ENCODE assay signal across 18 cellular contexts in the genomic region with DNA sequence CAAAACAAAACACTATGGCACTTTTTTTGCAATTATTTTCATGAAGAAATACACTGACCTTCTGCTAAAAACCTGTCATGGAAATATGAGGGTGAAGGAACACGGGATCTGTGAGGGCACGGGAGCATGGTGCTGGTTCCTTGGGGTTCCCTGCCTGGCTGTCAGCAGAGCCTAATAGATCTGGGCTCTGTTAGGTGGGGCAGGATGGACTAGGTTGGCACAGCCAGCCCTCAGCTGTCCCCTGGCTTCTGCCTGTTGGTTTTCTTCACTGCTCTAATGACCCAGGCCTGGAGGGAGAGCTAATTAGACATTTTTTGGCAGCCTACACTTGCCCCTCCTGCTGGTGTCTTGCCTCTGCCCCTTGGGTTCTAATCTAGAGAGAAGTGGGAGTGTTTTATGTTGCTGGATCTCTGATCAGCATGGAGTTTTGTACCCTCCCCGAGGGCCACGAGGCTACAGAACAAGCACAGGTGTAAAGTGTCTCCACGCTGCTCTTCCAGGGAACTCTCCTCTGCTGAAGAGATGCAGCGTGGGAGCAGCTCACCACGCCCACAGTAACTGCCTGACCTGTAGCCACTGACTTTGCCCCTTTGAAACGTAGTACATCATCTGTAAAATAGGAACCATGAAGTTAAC.
DNase-seq lines count a peak whose midpoint lies in the region; FAIRE-seq and TF ChIP-seq lines count a peak whose summit lies in the region.
"Had no signal": no experiment of that assay in that cellular context is flagged by ENCODE, and none has a peak within 500 bp of the region (broad histone marks: within the 10 kb centered on the region; RNA-seq: fewer than 3 reads in every experiment).

No MANE protein-coding gene starts in this region.

- H3K14ac ChIP-seq in H1 (ENCODE audit: insufficient read length): no peak overlapping the region

- CTCF ChIA-PET in H1 (lab: Charles Lee; ENCODE audit: partially characterized antibody): interaction anchor here (0.8 kb wide), 1 partner anchor 103 kb away, joined by 3 read pairs; no protein-coding TSS in a partner anchor

- no peak overlapping the region for H3K23ac ChIP-seq in H1 (ENCODE audit: insufficient read length)

- H3K27me3 ChIP-seq in H1 (replicated peaks in 1 of 4; ENCODE audit: control insufficient read depth in 3 of 4, extremely low read depth in 1 of 4, insufficient read depth in 3 of 4, low read length in 3 of 4) (no peaks in the 10 kb centered on the region), vagina (no peaks in the 10 kb centered on the region), spleen (replicated peaks in 1 of 7) (no peaks in the 10 kb centered on the region)

- H2AK5ac ChIP-seq in H1 (ENCODE audit: low read depth, low read length): no peak overlapping the region

- FAIRE-seq in H1 (lab: Jason Lieb, UNC): no peak
- FAIRE-seq: islet of Langerhans had no signal

- 84% methylated on average over 8 of the region's 8 CpGs; no CpG with 5 or more reads in 1 of the 2 experiments for WGBS in H1 (ENCODE audit: extremely low coverage in 1 of 2, insufficient coverage in 1 of 2, insufficient read length in 1 of 2, insufficient replicate concordance in 2 of 2, low coverage in 1 of 2, low lambda C conversion rate in 2 of 2, missing lambda C conversion rate in 1 of 2), 2 experiments
- 77 to 84% (median 83%) methylated on average over 8 of the region's 8 CpGs for WGBS in spleen, 5 donors

- in situ Hi-C loops in KBM-7 (cut with MboI; ENCODE audit: low pct_unique_long_range_greater_than_20kb, low sequenced_read_pairs): no loop called here

- H4K91ac ChIP-seq in H1 (replicated peaks; ENCODE audit: insufficient read length, low read length): no peak overlapping the region

- H3K27ac ChIP-seq in H1 (ENCODE audit: low read depth, low read length): no peak overlapping the region
- peak overlapping the region; percentile 80 for H3K27ac ChIP-seq in vagina
- H3K27ac ChIP-seq in spleen: no peak overlapping the region

- no peak overlapping the region for H2BK20ac ChIP-seq in H1 (ENCODE audit: low read length)

- DNase-seq in NCI-H2171 treated with DMSO at 0.1 percent for 48 hours (lab: John Stamatoyannopoulos, UW): peak; percentile 11
- no peak for DNase-seq in NCI-H2171 (lab: John Stamatoyannopoulos, UW)
- no peak for DNase-seq in H1 (ENCODE audit: low read depth in 1 of 2, low spot score in 2 of 2)
- peak; percentile 58 for DNase-seq in myocyte (ENCODE audit: low read depth)
- DNase-seq in vagina (ENCODE audit: extremely low spot score in 2 of 2): no peak
- DNase-seq in stimulated activated CD4-positive, alpha-beta T cell treated with anti-CD3 and anti-CD28 coated beads, Interleukin-2, amount 100 ng/mL, for 24 hours: no peak
- no peak for DNase-seq in spleen
- DNase-seq in KBM-7: no peak
- DNase-seq: ACHN; CD8-positive, alpha-beta T cell; effector CD4-positive, alpha-beta T cell; foreskin melanocyte; Kasumi-1; NCI-H187; SHP77 treated with DMSO at 0.1 percent for 48 hours; stimulated activated CD4-positive, alpha-beta T cell treated with anti-CD3 and anti-CD28 coated beads, Interleukin-4, amount 100 ng/mL, for 24 hours had no signal

- no peaks in the 10 kb centered on the region for H3K79me1 ChIP-seq in H1 (ENCODE audit: low read depth, low read length)

- no peak overlapping the region for H2BK5ac ChIP-seq in H1 (ENCODE audit: low read depth, low read length)

- H3K9me3 ChIP-seq in H1 (ENCODE audit: insufficient read depth in 2 of 2, low read depth in 1 of 2, low read length in 1 of 2) (no peaks in the 10 kb centered on the region), vagina (no peaks in the 10 kb centered on the region), spleen (no peaks in the 10 kb centered on the region)

- no peaks in the 10 kb centered on the region for H3K23me2 ChIP-seq in H1 (ENCODE audit: low read depth, low read length)

- no peak overlapping the region for H2AFZ ChIP-seq in H1 (ENCODE audit: low read length)
- H2AFZ ChIP-seq: GM23338 had no signal

- no peak overlapping the region for H3K4me2 ChIP-seq in H1 (ENCODE audit: insufficient read depth in 1 of 2, low read depth in 2 of 2, low read length in 2 of 2)
- H3K4me2 ChIP-seq: GM23338 had no signal

- no peak overlapping the region for H3K4ac ChIP-seq in H1 (replicated peaks; ENCODE audit: insufficient read length, low read depth, low read length)

- POLR2A ChIA-PET in H1 (lab: Charles Lee; ENCODE audit: partially characterized antibody): no interaction called here

- H2BK12ac ChIP-seq in H1 (ENCODE audit: low read depth, low read length): no peak overlapping the region

- no peaks in the 10 kb centered on the region for H3K79me2 ChIP-seq in H1 (ENCODE audit: control insufficient read depth in 1 of 2, insufficient read depth in 2 of 2, low read length in 2 of 2)

- no peak overlapping the region for H3K18ac ChIP-seq in H1 (ENCODE audit: extremely low read depth, low read length)

- no peaks in the 10 kb centered on the region for H3K4me1 ChIP-seq in H1 (replicated peaks in 1 of 4; ENCODE audit: control insufficient read depth in 3 of 4, insufficient read depth in 4 of 4, low read length in 3 of 4)
- H3K4me1 ChIP-seq in vagina: peaks cover 10% of the 10 kb centered on the region
- peaks cover 0 to 7% (median 0%) of the 10 kb centered on the region in 6 donors for H3K4me1 ChIP-seq in spleen

- H2BK15ac ChIP-seq in H1 (ENCODE audit: low read length): no peak overlapping the region

- H3K4me3 ChIP-seq in H1 (ENCODE audit: extremely low read depth in 1 of 4, insufficient read depth in 2 of 4, low read depth in 3 of 4, low read length in 4 of 4): no peak overlapping the region
- H3K4me3 ChIP-seq in vagina: no peak overlapping the region
- H3K4me3 ChIP-seq in spleen: no peak overlapping the region
- H3K4me3 ChIP-seq: GM23338 had no signal

- intact Hi-C loops in vagina (cut with DNase I): loop anchor here (10.0 kb wide), 2 partner anchors 98 to 142 kb away; no protein-coding TSS in a partner anchor
- intact Hi-C loops in spleen (cut with DNase I; ENCODE audit: low total_unique reads): no loop called here

- H3K36me3 ChIP-seq in H1 (ENCODE audit: control insufficient read depth in 2 of 4, insufficient read depth in 4 of 4, low read length in 3 of 4): no peaks in the 10 kb centered on the region; a peak in 1 of 8 replicates
- no peaks in the 10 kb centered on the region for H3K36me3 ChIP-seq in vagina
- no peaks in the 10 kb centered on the region for H3K36me3 ChIP-seq in spleen

- H4K20me1 ChIP-seq in H1 (replicated peaks in 1 of 2; ENCODE audit: control insufficient read depth in 1 of 2, insufficient read depth in 2 of 2, low read length in 2 of 2): no peaks in the 10 kb centered on the region

- no peak for TF ChIP-seq CTCF in H1 (IDR thresholded peaks at IDR 0.05; ENCODE audit: control extremely low read depth in 1 of 3, insufficient read depth in 1 of 3, low read depth in 1 of 3, low read length in 3 of 3)
- no peak for TF ChIP-seq CTCF in vagina (IDR thresholded peaks at IDR 0.05)
- no peak for TF ChIP-seq CTCF in spleen (IDR thresholded peaks at IDR 0.05 in 8 of 11, conservative IDR thresholded peaks at IDR 0.05 in 3 of 11)

- TF ChIP-seq RAD21 in H1 (IDR thresholded peaks at IDR 0.05 in 1 of 2, conservative IDR thresholded peaks at IDR 0.05 in 1 of 2; ENCODE audit: low read depth in 2 of 2, low read length in 2 of 2): no peak

- TF ChIP-seq EP300 in H1 (IDR thresholded peaks at IDR 0.05; ENCODE audit: borderline replicate concordance in 1 of 2, low read depth in 2 of 2, low read length in 2 of 2): no peak

- peak overlapping the region; percentile 3; the same call in 1 of the 2 replicates for H4K8ac ChIP-seq in H1 (ENCODE audit: extremely low read depth, insufficient read depth, low read length)

- H2BK120ac ChIP-seq in H1 (replicated peaks; ENCODE audit: low read depth, low read length): no peak overlapping the region

- H3K56ac ChIP-seq in H1 (replicated peaks; ENCODE audit: insufficient read length, low read depth, low read length): no peak overlapping the region

- H3K9ac ChIP-seq in H1 (replicated peaks in 1 of 4; ENCODE audit: extremely low read depth in 1 of 4, low read depth in 3 of 4, low read length in 3 of 4): no peak overlapping the region

- TF ChIP-seq POLR2A in H1 (IDR thresholded peaks at IDR 0.05; ENCODE audit: control extremely low read depth in 1 of 2, low read depth in 2 of 2, low read length in 2 of 2) (no peak), vagina (IDR thresholded peaks at IDR 0.05) (no peak), spleen (IDR thresholded peaks at IDR 0.05) (no peak)

- no peak overlapping the region for H4K5ac ChIP-seq in H1 (ENCODE audit: insufficient read length, low read depth, low read length)

TF ChIP-seq in H1, 55 proteins besides CTCF, POLR2A, EP300 and RAD21 (continues in another document):
- no peak for TF ChIP-seq EGR1 (IDR thresholded peaks at IDR 0.05; ENCODE audit: borderline replicate concordance, low read depth, low read length)
- TF ChIP-seq GABPA (IDR thresholded peaks at IDR 0.05; ENCODE audit: borderline replicate concordance, insufficient read depth, low read length): no peak
- no peak for TF ChIP-seq BCL11A (IDR thresholded peaks at IDR 0.05; ENCODE audit: low read depth in 2 of 2, low read length in 2 of 2)
- TF ChIP-seq MAFK (IDR thresholded peaks at IDR 0.05; ENCODE audit: low read depth, low read length): no peak
- no peak for TF ChIP-seq SP1 (IDR thresholded peaks at IDR 0.05; ENCODE audit: low read depth, low read length)
- TF ChIP-seq CREB1 (IDR thresholded peaks at IDR 0.05): no peak
- no peak for TF ChIP-seq E2F6 (IDR thresholded peaks at IDR 0.05)
- TF ChIP-seq KDM1A (IDR thresholded peaks at IDR 0.05; ENCODE audit: borderline replicate concordance, low read length): no peak
- TF ChIP-seq, protein P1, sequence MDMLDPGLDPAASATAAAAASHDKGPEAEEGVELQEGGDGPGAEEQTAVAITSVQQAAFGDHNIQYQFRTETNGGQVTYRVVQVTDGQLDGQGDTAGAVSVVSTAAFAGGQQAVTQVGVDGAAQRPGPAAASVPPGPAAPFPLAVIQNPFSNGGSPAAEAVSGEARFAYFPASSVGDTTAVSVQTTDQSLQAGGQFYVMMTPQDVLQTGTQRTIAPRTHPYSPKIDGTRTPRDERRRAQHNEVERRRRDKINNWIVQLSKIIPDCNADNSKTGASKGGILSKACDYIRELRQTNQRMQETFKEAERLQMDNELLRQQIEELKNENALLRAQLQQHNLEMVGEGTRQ (IDR thresholded peaks at IDR 0.05; ENCODE audit: low read length): no peak
- no peak for TF ChIP-seq YY1 (IDR thresholded peaks at IDR 0.05; ENCODE audit: low read depth, low read length)
- no peak for TF ChIP-seq SP4 (IDR thresholded peaks at IDR 0.05; ENCODE audit: low read length)
- no peak for TF ChIP-seq CEBPB (IDR thresholded peaks at IDR 0.05; ENCODE audit: low read depth, low read length)
- TF ChIP-seq RXRA (IDR thresholded peaks at IDR 0.05; ENCODE audit: insufficient read depth, low read depth, low read length): no peak

Comparison
In these comparisons a context has a peak if more than half of its experiments do, and no peak if none do; other contexts are left out.
1. DNase-seq: peak in NCI-H2171 treated with DMSO at 0.1 percent for 48 hours (single experiment) and myocyte (single experiment); none in NCI-H2171 (single experiment), H1 (0 of 2), vagina (0 of 2), stimulated activated CD4-positive, alpha-beta T cell treated with anti-CD3 and anti-CD28 coated beads, Interleukin-2, amount 100 ng/mL, for 24 hours (0 of 2), spleen (single experiment) and KBM-7 (single experiment).